In the genomic region with DNA sequence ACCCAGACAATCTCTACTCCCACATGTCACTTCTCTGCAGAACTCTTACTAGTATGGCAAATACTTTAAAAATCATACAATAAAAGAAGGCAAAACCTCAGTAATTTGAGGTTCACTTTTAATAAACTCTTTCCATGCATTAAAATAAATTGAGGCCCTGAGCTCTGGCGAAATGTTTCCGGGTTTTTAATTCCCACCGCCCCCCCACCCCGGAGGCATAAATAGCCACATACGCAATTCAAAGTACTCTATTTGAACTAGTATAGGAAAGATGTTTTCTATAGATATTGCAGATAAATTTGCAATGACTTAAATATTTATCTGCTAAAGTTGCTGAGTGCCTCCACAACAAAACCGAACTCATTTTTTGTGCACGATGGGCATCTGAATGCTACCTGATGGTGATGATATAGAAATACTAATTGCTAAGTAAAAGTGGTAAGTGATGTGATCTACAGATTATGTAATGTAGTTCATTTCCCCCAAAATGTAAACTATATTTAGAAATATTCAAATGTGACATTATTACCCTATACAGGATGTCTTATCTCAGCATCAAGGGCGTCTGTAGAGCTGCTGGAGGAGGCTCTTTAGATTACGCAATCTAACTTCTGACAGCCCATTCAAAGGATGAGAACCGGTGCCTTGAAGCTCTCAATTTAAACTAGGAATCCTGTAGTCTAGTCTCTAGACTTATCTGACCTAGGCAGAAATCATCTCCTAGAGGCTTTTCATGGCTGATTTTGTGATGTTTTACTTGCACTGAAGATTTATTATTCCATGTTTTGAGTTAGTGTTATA, we compare ENCODE assay signal across 1 cellular context.
TF ChIP-seq lines count a peak whose summit lies in the region.

No MANE protein-coding gene starts in this region.

TF ChIP-seq in K562, 482 proteins besides CTCF, POLR2A, EP300 and RAD21 (continued from another document):
- TF ChIP-seq, protein P1, sequence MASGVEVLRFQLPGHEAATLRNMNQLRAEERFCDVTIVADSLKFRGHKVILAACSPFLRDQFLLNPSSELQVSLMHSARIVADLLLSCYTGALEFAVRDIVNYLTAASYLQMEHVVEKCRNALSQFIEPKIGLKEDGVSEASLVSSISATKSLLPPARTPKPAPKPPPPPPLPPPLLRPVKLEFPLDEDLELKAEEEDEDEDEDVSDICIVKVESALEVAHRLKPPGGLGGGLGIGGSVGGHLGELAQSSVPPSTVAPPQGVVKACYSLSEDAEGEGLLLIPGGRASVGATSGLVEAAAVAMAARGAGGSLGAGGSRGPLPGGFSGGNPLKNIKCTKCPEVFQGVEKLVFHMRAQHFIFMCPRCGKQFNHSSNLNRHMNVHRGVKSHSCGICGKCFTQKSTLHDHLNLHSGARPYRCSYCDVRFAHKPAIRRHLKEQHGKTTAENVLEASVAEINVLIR (CRISPR knock-in tag; IDR thresholded peaks at IDR 0.05), result no peak; the same call in 1 of the 2 replicates
- TF ChIP-seq NEUROD1 (IDR thresholded peaks at IDR 0.05; ENCODE audit: borderline replicate concordance, low read depth, low read length, partially characterized antibody) (no peak), ZNF175 (CRISPR knock-in tag; IDR thresholded peaks at IDR 0.05; ENCODE audit: low read depth) (0 out of 2 replicates have a peak, but pooled peaks have one; percentile 27), ZNF668 (CRISPR knock-in tag; IDR thresholded peaks at IDR 0.05) (peak; percentile 70; the same call in 1 of the 2 replicates), NBN (IDR thresholded peaks at IDR 0.05; ENCODE audit: low read depth) (no peak; the same call in 1 of the 2 replicates), RBFOX2 (IDR thresholded peaks at IDR 0.05; ENCODE audit: low read depth, low read length) (no peak), ZNF23 (CRISPR knock-in tag; IDR thresholded peaks at IDR 0.05) (peak; percentile 48; the same call in 1 of the 2 replicates), EP400 (IDR thresholded peaks at IDR 0.05) (peak; percentile 54; the same call in 1 of the 2 replicates), CBFA2T2 (conservative IDR thresholded peaks at IDR 0.05) (peak; percentile 73), ZNF551 (CRISPR knock-in tag; IDR thresholded peaks at IDR 0.05) (peak; percentile 54; the same call in 1 of the 2 replicates), C11orf30 (IDR thresholded peaks at IDR 0.05; ENCODE audit: low read depth) (peak; percentile 0; the same call in 1 of the 2 replicates), ZNF239 (CRISPR knock-in tag; IDR thresholded peaks at IDR 0.05) (no peak), MAFF (IDR thresholded peaks at IDR 0.05; ENCODE audit: low read length) (0 out of 2 replicates have a peak, but pooled peaks have one; percentile 9), ZNF77 (CRISPR knock-in tag; IDR thresholded peaks at IDR 0.05) (no peak), HNRNPLL (IDR thresholded peaks at IDR 0.05; ENCODE audit: low read depth, low read length, poor library complexity, severe bottlenecking) (peak; percentile 12), ZNF445 (CRISPR knock-in tag; IDR thresholded peaks at IDR 0.05; ENCODE audit: low read depth) (no peak), ZNF830 (CRISPR knock-in tag; IDR thresholded peaks at IDR 0.05) (peak; percentile 83; the same call in 1 of the 2 replicates), GATAD2B (IDR thresholded peaks at IDR 0.05; ENCODE audit: borderline replicate concordance) (peak; percentile 75; the same call in 1 of the 2 replicates), MAZ (CRISPR knock-in tag; conservative IDR thresholded peaks at IDR 0.05 in 1 of 2, IDR thresholded peaks at IDR 0.05 in 1 of 2) (peak in 1 of 2 experiments; percentile 47; a peak in 1 of 4 replicates), KLF6 (CRISPR knock-in tag; IDR thresholded peaks at IDR 0.05; ENCODE audit: borderline replicate concordance) (peak; percentile 28; the same call in 1 of the 2 replicates), GABPB2 (CRISPR knock-in tag; conservative IDR thresholded peaks at IDR 0.05) (peak; percentile 84), NR2C1 (IDR thresholded peaks at IDR 0.05) (no peak), NR2C1 (tag; IDR thresholded peaks at IDR 0.05) (no peak), CEBPB (tag; IDR thresholded peaks at IDR 0.05) (peak; percentile 100), MYC (IDR thresholded peaks at IDR 0.05; ENCODE audit: low read depth, low read length) (peak; percentile 52; the same call in 1 of the 2 replicates), MYC (CRISPR knock-in tag; IDR thresholded peaks at IDR 0.05; ENCODE audit: borderline replicate concordance, low read depth) (no peak), CCNT2 (IDR thresholded peaks at IDR 0.05; ENCODE audit: borderline replicate concordance, extremely low read depth, insufficient read length, low read depth, low read length) (no peak)
- TF ChIP-seq, protein P2, sequence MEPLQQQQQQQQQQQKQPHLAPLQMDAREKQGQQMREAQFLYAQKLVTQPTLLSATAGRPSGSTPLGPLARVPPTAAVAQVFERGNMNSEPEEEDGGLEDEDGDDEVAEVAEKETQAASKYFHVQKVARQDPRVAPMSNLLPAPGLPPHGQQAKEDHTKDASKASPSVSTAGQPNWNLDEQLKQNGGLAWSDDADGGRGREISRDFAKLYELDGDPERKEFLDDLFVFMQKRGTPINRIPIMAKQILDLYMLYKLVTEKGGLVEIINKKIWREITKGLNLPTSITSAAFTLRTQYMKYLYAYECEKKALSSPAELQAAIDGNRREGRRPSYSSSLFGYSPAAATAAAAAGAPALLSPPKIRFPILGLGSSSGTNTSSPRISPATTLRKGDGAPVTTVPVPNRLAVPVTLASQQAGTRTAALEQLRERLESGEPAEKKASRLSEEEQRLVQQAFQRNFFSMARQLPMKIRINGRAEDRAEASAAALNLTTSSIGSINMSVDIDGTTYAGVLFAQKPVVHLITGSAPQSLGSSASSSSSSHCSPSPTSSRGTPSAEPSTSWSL (CRISPR knock-in tag; IDR thresholded peaks at IDR 0.05; ENCODE audit: borderline replicate concordance), result no peak
- TF ChIP-seq, protein P3, sequence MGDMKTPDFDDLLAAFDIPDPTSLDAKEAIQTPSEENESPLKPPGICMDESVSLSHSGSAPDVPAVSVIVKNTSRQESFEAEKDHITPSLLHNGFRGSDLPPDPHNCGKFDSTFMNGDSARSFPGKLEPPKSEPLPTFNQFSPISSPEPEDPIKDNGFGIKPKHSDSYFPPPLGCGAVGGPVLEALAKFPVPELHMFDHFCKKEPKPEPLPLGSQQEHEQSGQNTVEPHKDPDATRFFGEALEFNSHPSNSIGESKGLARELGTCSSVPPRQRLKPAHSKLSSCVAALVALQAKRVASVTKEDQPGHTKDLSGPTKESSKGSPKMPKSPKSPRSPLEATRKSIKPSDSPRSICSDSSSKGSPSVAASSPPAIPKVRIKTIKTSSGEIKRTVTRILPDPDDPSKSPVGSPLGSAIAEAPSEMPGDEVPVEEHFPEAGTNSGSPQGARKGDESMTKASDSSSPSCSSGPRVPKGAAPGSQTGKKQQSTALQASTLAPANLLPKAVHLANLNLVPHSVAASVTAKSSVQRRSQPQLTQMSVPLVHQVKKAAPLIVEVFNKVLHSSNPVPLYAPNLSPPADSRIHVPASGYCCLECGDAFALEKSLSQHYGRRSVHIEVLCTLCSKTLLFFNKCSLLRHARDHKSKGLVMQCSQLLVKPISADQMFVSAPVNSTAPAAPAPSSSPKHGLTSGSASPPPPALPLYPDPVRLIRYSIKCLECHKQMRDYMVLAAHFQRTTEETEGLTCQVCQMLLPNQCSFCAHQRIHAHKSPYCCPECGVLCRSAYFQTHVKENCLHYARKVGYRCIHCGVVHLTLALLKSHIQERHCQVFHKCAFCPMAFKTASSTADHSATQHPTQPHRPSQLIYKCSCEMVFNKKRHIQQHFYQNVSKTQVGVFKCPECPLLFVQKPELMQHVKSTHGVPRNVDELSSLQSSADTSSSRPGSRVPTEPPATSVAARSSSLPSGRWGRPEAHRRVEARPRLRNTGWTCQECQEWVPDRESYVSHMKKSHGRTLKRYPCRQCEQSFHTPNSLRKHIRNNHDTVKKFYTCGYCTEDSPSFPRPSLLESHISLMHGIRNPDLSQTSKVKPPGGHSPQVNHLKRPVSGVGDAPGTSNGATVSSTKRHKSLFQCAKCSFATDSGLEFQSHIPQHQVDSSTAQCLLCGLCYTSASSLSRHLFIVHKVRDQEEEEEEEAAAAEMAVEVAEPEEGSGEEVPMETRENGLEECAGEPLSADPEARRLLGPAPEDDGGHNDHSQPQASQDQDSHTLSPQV (IDR thresholded peaks at IDR 0.05), result peak; percentile 63
- TF ChIP-seq, protein P4, sequence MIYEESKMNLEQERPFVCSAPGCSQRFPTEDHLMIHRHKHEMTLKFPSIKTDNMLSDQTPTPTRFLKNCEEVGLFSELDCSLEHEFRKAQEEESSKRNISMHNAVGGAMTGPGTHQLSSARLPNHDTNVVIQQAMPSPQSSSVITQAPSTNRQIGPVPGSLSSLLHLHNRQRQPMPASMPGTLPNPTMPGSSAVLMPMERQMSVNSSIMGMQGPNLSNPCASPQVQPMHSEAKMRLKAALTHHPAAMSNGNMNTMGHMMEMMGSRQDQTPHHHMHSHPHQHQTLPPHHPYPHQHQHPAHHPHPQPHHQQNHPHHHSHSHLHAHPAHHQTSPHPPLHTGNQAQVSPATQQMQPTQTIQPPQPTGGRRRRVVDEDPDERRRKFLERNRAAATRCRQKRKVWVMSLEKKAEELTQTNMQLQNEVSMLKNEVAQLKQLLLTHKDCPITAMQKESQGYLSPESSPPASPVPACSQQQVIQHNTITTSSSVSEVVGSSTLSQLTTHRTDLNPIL (CRISPR knock-in tag; IDR thresholded peaks at IDR 0.05), result peak; percentile 63
- TF ChIP-seq, protein P5, sequence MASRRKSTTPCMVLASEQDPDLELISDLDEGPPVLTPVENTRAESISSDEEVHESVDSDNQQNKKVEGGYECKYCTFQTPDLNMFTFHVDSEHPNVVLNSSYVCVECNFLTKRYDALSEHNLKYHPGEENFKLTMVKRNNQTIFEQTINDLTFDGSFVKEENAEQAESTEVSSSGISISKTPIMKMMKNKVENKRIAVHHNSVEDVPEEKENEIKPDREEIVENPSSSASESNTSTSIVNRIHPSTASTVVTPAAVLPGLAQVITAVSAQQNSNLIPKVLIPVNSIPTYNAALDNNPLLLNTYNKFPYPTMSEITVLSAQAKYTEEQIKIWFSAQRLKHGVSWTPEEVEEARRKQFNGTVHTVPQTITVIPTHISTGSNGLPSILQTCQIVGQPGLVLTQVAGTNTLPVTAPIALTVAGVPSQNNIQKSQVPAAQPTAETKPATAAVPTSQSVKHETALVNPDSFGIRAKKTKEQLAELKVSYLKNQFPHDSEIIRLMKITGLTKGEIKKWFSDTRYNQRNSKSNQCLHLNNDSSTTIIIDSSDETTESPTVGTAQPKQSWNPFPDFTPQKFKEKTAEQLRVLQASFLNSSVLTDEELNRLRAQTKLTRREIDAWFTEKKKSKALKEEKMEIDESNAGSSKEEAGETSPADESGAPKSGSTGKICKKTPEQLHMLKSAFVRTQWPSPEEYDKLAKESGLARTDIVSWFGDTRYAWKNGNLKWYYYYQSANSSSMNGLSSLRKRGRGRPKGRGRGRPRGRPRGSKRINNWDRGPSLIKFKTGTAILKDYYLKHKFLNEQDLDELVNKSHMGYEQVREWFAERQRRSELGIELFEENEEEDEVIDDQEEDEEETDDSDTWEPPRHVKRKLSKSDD (conservative IDR thresholded peaks at IDR 0.05; ENCODE audit: low read length), result no peak
- TF ChIP-seq, protein P6, sequence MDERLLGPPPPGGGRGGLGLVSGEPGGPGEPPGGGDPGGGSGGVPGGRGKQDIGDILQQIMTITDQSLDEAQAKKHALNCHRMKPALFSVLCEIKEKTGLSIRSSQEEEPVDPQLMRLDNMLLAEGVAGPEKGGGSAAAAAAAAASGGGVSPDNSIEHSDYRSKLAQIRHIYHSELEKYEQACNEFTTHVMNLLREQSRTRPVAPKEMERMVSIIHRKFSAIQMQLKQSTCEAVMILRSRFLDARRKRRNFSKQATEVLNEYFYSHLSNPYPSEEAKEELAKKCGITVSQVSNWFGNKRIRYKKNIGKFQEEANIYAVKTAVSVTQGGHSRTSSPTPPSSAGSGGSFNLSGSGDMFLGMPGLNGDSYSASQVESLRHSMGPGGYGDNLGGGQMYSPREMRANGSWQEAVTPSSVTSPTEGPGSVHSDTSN (CRISPR knock-in tag; IDR thresholded peaks at IDR 0.05; ENCODE audit: low read depth), result no peak
- TF ChIP-seq, protein P6 (tag; conservative IDR thresholded peaks at IDR 0.05; ENCODE audit: low read depth), result peak; percentile 75; the same call in 1 of the 2 replicates
